Comparison of ENCODE assay signal across 8 cellular contexts in the genomic region with DNA sequence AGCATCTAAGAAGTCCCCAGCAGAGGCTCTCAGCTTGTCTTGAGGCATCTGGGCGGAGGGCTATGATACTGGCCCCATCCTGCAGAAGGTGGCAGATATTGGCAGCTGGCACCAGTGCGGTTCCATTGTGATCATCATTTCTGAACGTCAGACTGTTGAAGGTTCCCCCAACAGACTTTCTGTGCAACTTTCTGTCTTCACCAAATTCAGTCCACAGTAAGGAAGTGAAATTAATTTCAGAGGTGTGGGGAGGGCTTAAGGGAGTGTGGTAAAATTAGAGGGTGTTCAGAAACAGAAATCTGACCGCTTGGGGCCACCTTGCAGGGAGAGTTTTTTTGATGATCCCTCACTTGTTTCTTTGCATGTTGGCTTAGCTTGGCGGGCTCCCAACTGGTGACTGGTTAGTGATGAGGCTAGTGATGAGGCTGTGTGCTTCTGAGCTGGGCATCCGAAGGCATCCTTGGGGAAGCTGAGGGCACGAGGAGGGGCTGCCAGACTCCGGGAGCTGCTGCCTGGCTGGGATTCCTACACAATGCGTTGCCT. TPM values are rescaled to one million over a fixed set of nuclear protein-coding genes. Genes with fewer than 3 reads are reported as not detected.
DNase-seq lines count a peak whose midpoint lies in the region; ATAC-seq and TF ChIP-seq lines count a peak whose summit lies in the region.

A gene with protein sequence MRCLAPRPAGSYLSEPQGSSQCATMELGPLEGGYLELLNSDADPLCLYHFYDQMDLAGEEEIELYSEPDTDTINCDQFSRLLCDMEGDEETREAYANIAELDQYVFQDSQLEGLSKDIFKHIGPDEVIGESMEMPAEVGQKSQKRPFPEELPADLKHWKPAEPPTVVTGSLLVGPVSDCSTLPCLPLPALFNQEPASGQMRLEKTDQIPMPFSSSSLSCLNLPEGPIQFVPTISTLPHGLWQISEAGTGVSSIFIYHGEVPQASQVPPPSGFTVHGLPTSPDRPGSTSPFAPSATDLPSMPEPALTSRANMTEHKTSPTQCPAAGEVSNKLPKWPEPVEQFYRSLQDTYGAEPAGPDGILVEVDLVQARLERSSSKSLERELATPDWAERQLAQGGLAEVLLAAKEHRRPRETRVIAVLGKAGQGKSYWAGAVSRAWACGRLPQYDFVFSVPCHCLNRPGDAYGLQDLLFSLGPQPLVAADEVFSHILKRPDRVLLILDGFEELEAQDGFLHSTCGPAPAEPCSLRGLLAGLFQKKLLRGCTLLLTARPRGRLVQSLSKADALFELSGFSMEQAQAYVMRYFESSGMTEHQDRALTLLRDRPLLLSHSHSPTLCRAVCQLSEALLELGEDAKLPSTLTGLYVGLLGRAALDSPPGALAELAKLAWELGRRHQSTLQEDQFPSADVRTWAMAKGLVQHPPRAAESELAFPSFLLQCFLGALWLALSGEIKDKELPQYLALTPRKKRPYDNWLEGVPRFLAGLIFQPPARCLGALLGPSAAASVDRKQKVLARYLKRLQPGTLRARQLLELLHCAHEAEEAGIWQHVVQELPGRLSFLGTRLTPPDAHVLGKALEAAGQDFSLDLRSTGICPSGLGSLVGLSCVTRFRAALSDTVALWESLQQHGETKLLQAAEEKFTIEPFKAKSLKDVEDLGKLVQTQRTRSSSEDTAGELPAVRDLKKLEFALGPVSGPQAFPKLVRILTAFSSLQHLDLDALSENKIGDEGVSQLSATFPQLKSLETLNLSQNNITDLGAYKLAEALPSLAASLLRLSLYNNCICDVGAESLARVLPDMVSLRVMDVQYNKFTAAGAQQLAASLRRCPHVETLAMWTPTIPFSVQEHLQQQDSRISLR (plus strand): TSS at position 404 of the 543 bp plus-strand sequence. CDS start 129 bp downstream, at position 533.

- H3K4me1 ChIP-seq in mucosa of stomach (ENCODE audit: control insufficient read depth, insufficient read depth, low read length) = peaks cover 27% of the 10 kb centered on the region
- H3K4me1 ChIP-seq in upper lobe of right lung = peaks cover 26% of the 10 kb centered on the region

- H3K27me3 ChIP-seq in mucosa of stomach (ENCODE audit: control insufficient read depth, insufficient read depth, low read length) (no peaks in the 10 kb centered on the region), upper lobe of right lung (no peaks in the 10 kb centered on the region)

- H3K36me3 ChIP-seq in mucosa of stomach (ENCODE audit: control insufficient read depth, insufficient read depth, low read length) (no peaks in the 10 kb centered on the region), upper lobe of right lung (no peaks in the 10 kb centered on the region)

- DNase-seq in GDM1 (lab: John Stamatoyannopoulos, UW) (peak; percentile 88), T1000 (lab: John Stamatoyannopoulos, UW) (peak; percentile 75), upper lobe of right lung (peak; percentile 87), NCI-H2029 (lab: John Stamatoyannopoulos, UW) (no peak)

- ATAC-seq in GM21390 (IDR thresholded peaks at IDR 0.05; ENCODE audit: unreplicated experiment) = peak; percentile 48
- peak; percentile 50 for ATAC-seq in HG03571 (IDR thresholded peaks at IDR 0.05; ENCODE audit: unreplicated experiment)
- ATAC-seq in upper lobe of right lung = peak; percentile 70

- H3K9me3 ChIP-seq in mucosa of stomach (ENCODE audit: control insufficient read depth, low read length) (no peaks in the 10 kb centered on the region), upper lobe of right lung (no peaks in the 10 kb centered on the region)

- intact Hi-C loops in upper lobe of right lung (cut with DNase I) = no loop called here

- H3K4me3 ChIP-seq in mucosa of stomach (ENCODE audit: low read length) (no peak within 1 kb of the TSS), upper lobe of right lung (peak within 1 kb of the TSS; percentile 66)

- peak within 1 kb of the TSS; percentile 62 for H3K9ac ChIP-seq in mucosa of stomach (ENCODE audit: low read length)

- TF ChIP-seq CTCF in upper lobe of right lung (IDR thresholded peaks at IDR 0.05) = no peak

- H3K27ac ChIP-seq in cingulate gyrus (ENCODE audit: low read depth, low read length) (peak within 1 kb of the TSS; percentile 8), upper lobe of right lung (peak within 1 kb of the TSS; percentile 2)

RNA-seq across cellular contexts. Expression of the gene that starts here (rescaled TPM):
- total RNA-seq in upper lobe of right lung = 78.9 TPM
